In genomic region chr9:127979015-127979332, GRCh38 we compare ENCODE assay signal across 9 cellular contexts. TPM values are rescaled to one million over a fixed set of nuclear protein-coding genes. Genes with fewer than 3 reads are reported as not detected.
A peak's percentile ranks its signal among the peaks of the same experiment; 100 is the strongest.
DNase-seq lines count a peak whose midpoint lies in the region; ATAC-seq and TF ChIP-seq lines count a peak whose summit lies in the region.
"Had no signal": no experiment of that assay in that cellular context is flagged by ENCODE, and none has a peak within 500 bp of the region (broad histone marks: within the 10 kb centered on the region; RNA-seq: fewer than 3 reads in every experiment).

No MANE protein-coding gene starts in this region.

- H3K27ac Mint-ChIP-seq in chondrocyte (ENCODE audit: unreplicated experiment) = peak overlapping the region; percentile 87

- H3K9me2 ChIP-seq in Karpas-422 (replicated peaks; ENCODE audit: insufficient read depth, low read length) = no peaks in the 10 kb centered on the region

- H3K4me2 ChIP-seq in Karpas-422 (ENCODE audit: low read depth, low read length, poor library complexity, severe bottlenecking) = peak overlapping the region; percentile 88

- H3K9ac ChIP-seq in Karpas-422 (ENCODE audit: low read length) = peak overlapping the region; percentile 72

- H3K27me3 ChIP-seq in ACC112 (ENCODE audit: insufficient read depth, low read length) = no peaks in the 10 kb centered on the region
- H3K27me3 ChIP-seq in Karpas-422 (ENCODE audit: low read length) = no peaks in the 10 kb centered on the region
- H3K27me3 ChIP-seq in muscle layer of duodenum (ENCODE audit: low read depth, low read length) = no peaks in the 10 kb centered on the region

- no peak for ATAC-seq in HG02642 (IDR thresholded peaks at IDR 0.05; ENCODE audit: poor library complexity, unreplicated experiment)
- no peak for ATAC-seq in GM18907 (IDR thresholded peaks at IDR 0.05; ENCODE audit: unreplicated experiment)

- H3K79me2 ChIP-seq in ACC112 (ENCODE audit: control insufficient read depth, insufficient read depth, low read length, unreplicated experiment) (peaks cover 61% of the 10 kb centered on the region), Karpas-422 (ENCODE audit: low read length) (no peaks in the 10 kb centered on the region)

- no peaks in the 10 kb centered on the region for H3K9me3 Mint-ChIP-seq in chondrocyte (ENCODE audit: low read depth)
- H3K9me3 Mint-ChIP-seq: dendritic cell treated with granulocyte-macrophage colony-stimulating factor and Interleukin-4, amounts not matched to agents 40 ng/mL and 50 ng/mL, for 4 days had no signal

- H3K4me3 Mint-ChIP-seq in chondrocyte (ENCODE audit: unreplicated experiment) = peak overlapping the region; percentile 94

- no peaks in the 10 kb centered on the region for H3K36me3 Mint-ChIP-seq in chondrocyte (ENCODE audit: low read depth)

- no peak for DNase-seq in Karpas-422
- DNase-seq in chondrocyte (ENCODE audit: low spot score) = no peak
- DNase-seq in NCI-H146 (lab: John Stamatoyannopoulos, UW) = no peak
- no peak for DNase-seq in superior temporal gyrus (ENCODE audit: extremely low spot score)

- peaks cover 41% of the 10 kb centered on the region for H3K4me1 ChIP-seq in ACC112 (ENCODE audit: control insufficient read depth, insufficient read depth, low read length, unreplicated experiment)
- H3K4me1 ChIP-seq in Karpas-422 (ENCODE audit: low read length) = peaks cover 51% of the 10 kb centered on the region
- peaks cover 25 to 67% of the 10 kb centered on the region in 2 donors for H3K4me1 ChIP-seq in muscle layer of duodenum (ENCODE audit: control insufficient read depth in 1 of 2, insufficient read depth in 2 of 2, low read length in 2 of 2)

- no peak overlapping the region for H2AFZ ChIP-seq in ACC112 (ENCODE audit: low read length, unreplicated experiment)
- H2AFZ ChIP-seq in Karpas-422 (ENCODE audit: low read length) = no peak overlapping the region; the same call in 1 of the 2 replicates

- H3K27ac ChIP-seq in ACC112 (ENCODE audit: low read depth, low read length) (no peak overlapping the region), Karpas-422 (ENCODE audit: low read length) (peak overlapping the region; percentile 60), muscle layer of duodenum (ENCODE audit: low read length) (peak overlapping the region; percentile 72)

- peaks cover 46% of the 10 kb centered on the region for H4K20me1 ChIP-seq in Karpas-422 (ENCODE audit: insufficient read depth, low read depth, low read length)

- H3K4me1 Mint-ChIP-seq in chondrocyte (ENCODE audit: low read depth) = peaks cover 58% of the 10 kb centered on the region

- H3K9me3 ChIP-seq in Karpas-422 (ENCODE audit: low read length) (no peaks in the 10 kb centered on the region), muscle layer of duodenum (ENCODE audit: control insufficient read depth in 1 of 2, low read length in 2 of 2) (no peaks in the 10 kb centered on the region)

- no peaks in the 10 kb centered on the region for H3K27me3 Mint-ChIP-seq in chondrocyte (ENCODE audit: low read depth)

- no peaks in the 10 kb centered on the region for H3K36me3 ChIP-seq in ACC112 (ENCODE audit: insufficient read depth, low read length)
- no peaks in the 10 kb centered on the region for H3K36me3 ChIP-seq in Karpas-422 (ENCODE audit: insufficient read depth, low read length)
- no peaks in the 10 kb centered on the region for H3K36me3 ChIP-seq in muscle layer of duodenum (ENCODE audit: control insufficient read depth in 1 of 2, insufficient read depth in 2 of 2, low read length in 2 of 2)

- H3K4me3 ChIP-seq in ACC112 (ENCODE audit: low read depth, low read length) (peak overlapping the region; percentile 87), Karpas-422 (ENCODE audit: low read length) (peak overlapping the region; percentile 79), muscle layer of duodenum (ENCODE audit: low read depth in 1 of 2, low read length in 2 of 2) (peak overlapping the region; percentile 71 to 95)

- TF ChIP-seq CTCF in chondrocyte (IDR thresholded peaks at IDR 0.05) = no peak

RNA-seq across cellular contexts. Expression of gene EEIG1, which starts 1.8 kb away (rescaled TPM):
- 6.9 and 10.1 TPM in 2 replicates for total RNA-seq in Karpas-422 (2014; rRNA removed; shearing (Covaris generic); ENCODE audit: low replicate concordance)
- total RNA-seq in chondrocyte = 39.4 to 63.0 TPM (median 61.8 TPM) in 3 replicates

RNA-seq across cellular contexts. Expression of gene DPM2, which starts 41.3 kb away (rescaled TPM):
- 21.5 and 34.4 TPM in 2 replicates for total RNA-seq in Karpas-422 (2014; rRNA removed; shearing (Covaris generic); ENCODE audit: low replicate concordance)
- 26.3 to 28.9 TPM (median 27.8 TPM) in 3 replicates for total RNA-seq in chondrocyte

RNA-seq across cellular contexts. Expression of gene PIP5KL1, which starts 48.4 kb away (rescaled TPM):
- 2.7 and 3.1 TPM in 2 replicates for total RNA-seq in Karpas-422 (2014; rRNA removed; shearing (Covaris generic); ENCODE audit: low replicate concordance)
- 1.4 to 4.3 TPM (median 2.7 TPM) in 3 replicates for total RNA-seq in chondrocyte
